ENCODE assay signal across 1 cellular context in the genomic region with DNA sequence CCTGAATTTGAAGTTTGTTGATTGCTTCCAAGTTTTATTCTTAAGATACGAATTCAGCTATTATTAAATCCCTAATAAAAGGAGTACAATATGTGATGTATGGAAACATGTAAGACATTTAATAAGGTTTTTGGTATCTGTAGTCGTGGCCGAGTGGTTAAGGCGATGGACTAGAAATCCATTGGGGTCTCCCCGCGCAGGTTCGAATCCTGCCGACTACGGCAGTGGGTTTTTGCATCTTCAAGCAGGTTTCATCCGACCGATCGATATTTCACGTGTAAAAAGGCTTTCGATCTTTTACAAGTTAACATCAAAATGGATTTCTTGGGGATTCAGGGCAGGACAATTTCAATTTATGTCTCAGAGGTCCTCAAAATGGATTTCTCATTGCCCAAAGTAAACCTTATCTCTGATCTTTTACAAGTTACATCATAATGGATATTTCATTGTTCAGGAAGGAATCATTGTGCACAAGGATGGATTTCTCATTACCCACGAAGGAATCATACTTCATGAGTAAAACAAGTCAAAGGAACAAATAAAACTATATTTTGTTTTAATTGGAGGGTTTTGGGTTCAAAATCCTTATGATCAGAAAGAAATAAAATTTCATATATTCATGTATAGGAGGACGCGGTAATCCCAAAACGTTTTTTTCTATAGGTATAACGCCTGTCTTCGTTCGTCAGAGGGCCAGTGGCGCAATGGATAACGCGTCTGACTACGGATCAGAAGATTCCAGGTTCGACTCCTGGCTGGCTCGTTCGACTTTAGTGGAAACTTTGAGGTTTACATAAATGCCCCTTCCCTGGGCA.
TF ChIP-seq lines count a peak whose summit lies in the region.

No MANE protein-coding gene starts in this region.

TF ChIP-seq in HepG2, 621 proteins besides CTCF, POLR2A, EP300 and RAD21 (continued from another document and continues in another):
- TF ChIP-seq KAT2B (IDR thresholded peaks at IDR 0.05; ENCODE audit: borderline replicate concordance, low read depth, low read length) = peak; percentile 78
- TF ChIP-seq MXD4 (CRISPR knock-in tag; IDR thresholded peaks at IDR 0.05) = no peak
- TF ChIP-seq RCOR2 (CRISPR knock-in tag; IDR thresholded peaks at IDR 0.05) = 0 out of 2 replicates have a peak, but pooled peaks have one; percentile 57
- no peak for TF ChIP-seq ZNF776 (CRISPR knock-in tag; IDR thresholded peaks at IDR 0.05)
- TF ChIP-seq BCL6 (CRISPR knock-in tag; IDR thresholded peaks at IDR 0.05) = peak; percentile 57; the same call in 1 of the 2 replicates
- TF ChIP-seq MIXL1 (CRISPR knock-in tag; IDR thresholded peaks at IDR 0.05) = peak; percentile 61
- peak; percentile 78; the same call in 1 of the 2 replicates for TF ChIP-seq ZNF335 (CRISPR knock-in tag; IDR thresholded peaks at IDR 0.05)
- TF ChIP-seq, protein P1, sequence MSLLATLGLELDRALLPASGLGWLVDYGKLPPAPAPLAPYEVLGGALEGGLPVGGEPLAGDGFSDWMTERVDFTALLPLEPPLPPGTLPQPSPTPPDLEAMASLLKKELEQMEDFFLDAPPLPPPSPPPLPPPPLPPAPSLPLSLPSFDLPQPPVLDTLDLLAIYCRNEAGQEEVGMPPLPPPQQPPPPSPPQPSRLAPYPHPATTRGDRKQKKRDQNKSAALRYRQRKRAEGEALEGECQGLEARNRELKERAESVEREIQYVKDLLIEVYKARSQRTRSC (CRISPR knock-in tag; IDR thresholded peaks at IDR 0.05; ENCODE audit: low read depth) = 0 out of 2 replicates have a peak, but pooled peaks have one; percentile 57
- peak; percentile 81; the same call in 1 of the 2 replicates for TF ChIP-seq ZMYM2 (CRISPR knock-in tag; IDR thresholded peaks at IDR 0.05)
- TF ChIP-seq ZNF343 (CRISPR knock-in tag; IDR thresholded peaks at IDR 0.05) = 0 out of 2 replicates have a peak, but pooled peaks have one; percentile 52
- no peak for TF ChIP-seq ZNF572 (CRISPR knock-in tag; IDR thresholded peaks at IDR 0.05)
- 0 out of 2 replicates have a peak, but pooled peaks have one; percentile 53 for TF ChIP-seq ATF7-NPFF (CRISPR knock-in tag; IDR thresholded peaks at IDR 0.05; ENCODE audit: low read depth)
- TF ChIP-seq ZBTB7B (CRISPR knock-in tag; IDR thresholded peaks at IDR 0.05) = peak; percentile 89
- TF ChIP-seq, protein P2, sequence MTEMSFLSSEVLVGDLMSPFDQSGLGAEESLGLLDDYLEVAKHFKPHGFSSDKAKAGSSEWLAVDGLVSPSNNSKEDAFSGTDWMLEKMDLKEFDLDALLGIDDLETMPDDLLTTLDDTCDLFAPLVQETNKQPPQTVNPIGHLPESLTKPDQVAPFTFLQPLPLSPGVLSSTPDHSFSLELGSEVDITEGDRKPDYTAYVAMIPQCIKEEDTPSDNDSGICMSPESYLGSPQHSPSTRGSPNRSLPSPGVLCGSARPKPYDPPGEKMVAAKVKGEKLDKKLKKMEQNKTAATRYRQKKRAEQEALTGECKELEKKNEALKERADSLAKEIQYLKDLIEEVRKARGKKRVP (CRISPR knock-in tag; IDR thresholded peaks at IDR 0.05) = peak in 1 of 2 experiments; percentile 84; a peak in 1 of 4 replicates
- TF ChIP-seq TFE3 (CRISPR knock-in tag; IDR thresholded peaks at IDR 0.05) = peak; percentile 19; the same call in 1 of the 2 replicates
- TF ChIP-seq, protein P3, sequence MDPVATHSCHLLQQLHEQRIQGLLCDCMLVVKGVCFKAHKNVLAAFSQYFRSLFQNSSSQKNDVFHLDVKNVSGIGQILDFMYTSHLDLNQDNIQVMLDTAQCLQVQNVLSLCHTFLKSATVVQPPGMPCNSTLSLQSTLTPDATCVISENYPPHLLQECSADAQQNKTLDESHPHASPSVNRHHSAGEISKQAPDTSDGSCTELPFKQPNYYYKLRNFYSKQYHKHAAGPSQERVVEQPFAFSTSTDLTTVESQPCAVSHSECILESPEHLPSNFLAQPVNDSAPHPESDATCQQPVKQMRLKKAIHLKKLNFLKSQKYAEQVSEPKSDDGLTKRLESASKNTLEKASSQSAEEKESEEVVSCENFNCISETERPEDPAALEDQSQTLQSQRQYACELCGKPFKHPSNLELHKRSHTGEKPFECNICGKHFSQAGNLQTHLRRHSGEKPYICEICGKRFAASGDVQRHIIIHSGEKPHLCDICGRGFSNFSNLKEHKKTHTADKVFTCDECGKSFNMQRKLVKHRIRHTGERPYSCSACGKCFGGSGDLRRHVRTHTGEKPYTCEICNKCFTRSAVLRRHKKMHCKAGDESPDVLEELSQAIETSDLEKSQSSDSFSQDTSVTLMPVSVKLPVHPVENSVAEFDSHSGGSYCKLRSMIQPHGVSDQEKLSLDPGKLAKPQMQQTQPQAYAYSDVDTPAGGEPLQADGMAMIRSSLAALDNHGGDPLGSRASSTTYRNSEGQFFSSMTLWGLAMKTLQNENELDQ (CRISPR knock-in tag; IDR thresholded peaks at IDR 0.05; ENCODE audit: borderline replicate concordance) = no peak
- peak; percentile 61 for TF ChIP-seq GATAD2A (CRISPR knock-in tag; IDR thresholded peaks at IDR 0.05)
- TF ChIP-seq CREM (IDR thresholded peaks at IDR 0.05) = peak; percentile 62
- no peak for TF ChIP-seq CREM (CRISPR knock-in tag; IDR thresholded peaks at IDR 0.05)
- peak; percentile 78 for TF ChIP-seq ZNF331 (CRISPR knock-in tag; IDR thresholded peaks at IDR 0.05)
- TF ChIP-seq FOXP1 (IDR thresholded peaks at IDR 0.05) = no peak
- peak; percentile 21; the same call in 1 of the 2 replicates for TF ChIP-seq FOXP1 (CRISPR knock-in tag; IDR thresholded peaks at IDR 0.05)
- TF ChIP-seq JARID2 (CRISPR knock-in tag; IDR thresholded peaks at IDR 0.05; ENCODE audit: insufficient replicate concordance) = no peak
- TF ChIP-seq ZNF850 (CRISPR knock-in tag; conservative IDR thresholded peaks at IDR 0.05) = no peak
- peak; percentile 67; the same call in 1 of the 2 replicates for TF ChIP-seq PITX1 (CRISPR knock-in tag; IDR thresholded peaks at IDR 0.05)
- peak; percentile 100 for TF ChIP-seq ONECUT2 (CRISPR knock-in tag; IDR thresholded peaks at IDR 0.05)
- TF ChIP-seq, protein P4, sequence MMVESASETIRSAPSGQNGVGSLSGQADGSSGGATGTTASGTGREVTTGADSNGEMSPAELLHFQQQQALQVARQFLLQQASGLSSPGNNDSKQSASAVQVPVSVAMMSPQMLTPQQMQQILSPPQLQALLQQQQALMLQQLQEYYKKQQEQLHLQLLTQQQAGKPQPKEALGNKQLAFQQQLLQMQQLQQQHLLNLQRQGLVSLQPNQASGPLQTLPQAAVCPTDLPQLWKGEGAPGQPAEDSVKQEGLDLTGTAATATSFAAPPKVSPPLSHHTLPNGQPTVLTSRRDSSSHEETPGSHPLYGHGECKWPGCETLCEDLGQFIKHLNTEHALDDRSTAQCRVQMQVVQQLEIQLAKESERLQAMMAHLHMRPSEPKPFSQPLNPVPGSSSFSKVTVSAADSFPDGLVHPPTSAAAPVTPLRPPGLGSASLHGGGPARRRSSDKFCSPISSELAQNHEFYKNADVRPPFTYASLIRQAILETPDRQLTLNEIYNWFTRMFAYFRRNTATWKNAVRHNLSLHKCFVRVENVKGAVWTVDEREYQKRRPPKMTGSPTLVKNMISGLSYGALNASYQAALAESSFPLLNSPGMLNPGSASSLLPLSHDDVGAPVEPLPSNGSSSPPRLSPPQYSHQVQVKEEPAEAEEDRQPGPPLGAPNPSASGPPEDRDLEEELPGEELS (CRISPR knock-in tag; IDR thresholded peaks at IDR 0.05) = no peak
- TF ChIP-seq, protein P5, sequence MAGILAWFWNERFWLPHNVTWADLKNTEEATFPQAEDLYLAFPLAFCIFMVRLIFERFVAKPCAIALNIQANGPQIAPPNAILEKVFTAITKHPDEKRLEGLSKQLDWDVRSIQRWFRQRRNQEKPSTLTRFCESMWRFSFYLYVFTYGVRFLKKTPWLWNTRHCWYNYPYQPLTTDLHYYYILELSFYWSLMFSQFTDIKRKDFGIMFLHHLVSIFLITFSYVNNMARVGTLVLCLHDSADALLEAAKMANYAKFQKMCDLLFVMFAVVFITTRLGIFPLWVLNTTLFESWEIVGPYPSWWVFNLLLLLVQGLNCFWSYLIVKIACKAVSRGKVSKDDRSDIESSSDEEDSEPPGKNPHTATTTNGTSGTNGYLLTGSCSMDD (CRISPR knock-in tag; IDR thresholded peaks at IDR 0.05) = no peak
- TF ChIP-seq, protein P6, sequence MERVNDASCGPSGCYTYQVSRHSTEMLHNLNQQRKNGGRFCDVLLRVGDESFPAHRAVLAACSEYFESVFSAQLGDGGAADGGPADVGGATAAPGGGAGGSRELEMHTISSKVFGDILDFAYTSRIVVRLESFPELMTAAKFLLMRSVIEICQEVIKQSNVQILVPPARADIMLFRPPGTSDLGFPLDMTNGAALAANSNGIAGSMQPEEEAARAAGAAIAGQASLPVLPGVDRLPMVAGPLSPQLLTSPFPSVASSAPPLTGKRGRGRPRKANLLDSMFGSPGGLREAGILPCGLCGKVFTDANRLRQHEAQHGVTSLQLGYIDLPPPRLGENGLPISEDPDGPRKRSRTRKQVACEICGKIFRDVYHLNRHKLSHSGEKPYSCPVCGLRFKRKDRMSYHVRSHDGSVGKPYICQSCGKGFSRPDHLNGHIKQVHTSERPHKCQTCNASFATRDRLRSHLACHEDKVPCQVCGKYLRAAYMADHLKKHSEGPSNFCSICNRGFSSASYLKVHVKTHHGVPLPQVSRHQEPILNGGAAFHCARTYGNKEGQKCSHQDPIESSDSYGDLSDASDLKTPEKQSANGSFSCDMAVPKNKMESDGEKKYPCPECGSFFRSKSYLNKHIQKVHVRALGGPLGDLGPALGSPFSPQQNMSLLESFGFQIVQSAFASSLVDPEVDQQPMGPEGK (CRISPR knock-in tag; IDR thresholded peaks at IDR 0.05) = peak; percentile 37; the same call in 1 of the 2 replicates
- no peak for TF ChIP-seq GATA4 (IDR thresholded peaks at IDR 0.05; ENCODE audit: borderline replicate concordance, low read depth)
- peak; percentile 49 for TF ChIP-seq XRCC5 (optimal IDR thresholded peaks at IDR 0.05; ENCODE audit: low read length)
- TF ChIP-seq, protein P7, sequence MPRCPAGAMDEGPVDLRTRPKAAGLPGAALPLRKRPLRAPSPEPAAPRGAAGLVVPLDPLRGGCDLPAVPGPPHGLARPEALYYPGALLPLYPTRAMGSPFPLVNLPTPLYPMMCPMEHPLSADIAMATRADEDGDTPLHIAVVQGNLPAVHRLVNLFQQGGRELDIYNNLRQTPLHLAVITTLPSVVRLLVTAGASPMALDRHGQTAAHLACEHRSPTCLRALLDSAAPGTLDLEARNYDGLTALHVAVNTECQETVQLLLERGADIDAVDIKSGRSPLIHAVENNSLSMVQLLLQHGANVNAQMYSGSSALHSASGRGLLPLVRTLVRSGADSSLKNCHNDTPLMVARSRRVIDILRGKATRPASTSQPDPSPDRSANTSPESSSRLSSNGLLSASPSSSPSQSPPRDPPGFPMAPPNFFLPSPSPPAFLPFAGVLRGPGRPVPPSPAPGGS (CRISPR knock-in tag; IDR thresholded peaks at IDR 0.05) = no peak
- no peak for TF ChIP-seq RXRA (CRISPR knock-in tag; IDR thresholded peaks at IDR 0.05)
- no peak for TF ChIP-seq MTA1 (CRISPR knock-in tag; IDR thresholded peaks at IDR 0.05; ENCODE audit: borderline replicate concordance)
- TF ChIP-seq DNMT3B (CRISPR knock-in tag; conservative IDR thresholded peaks at IDR 0.05) = peak; percentile 78; the same call in 1 of the 2 replicates
- peak; percentile 27; the same call in 1 of the 2 replicates for TF ChIP-seq ZFY (CRISPR knock-in tag; IDR thresholded peaks at IDR 0.05)
- 0 out of 2 replicates have a peak, but pooled peaks have one; percentile 31 for TF ChIP-seq ZNF710 (CRISPR knock-in tag; IDR thresholded peaks at IDR 0.05; ENCODE audit: borderline replicate concordance)
- TF ChIP-seq ZNF124 (CRISPR knock-in tag; IDR thresholded peaks at IDR 0.05) = peak; percentile 65
- no peak for TF ChIP-seq SPEN (CRISPR knock-in tag; IDR thresholded peaks at IDR 0.05; ENCODE audit: low read depth)
- no peak for TF ChIP-seq ZC3H13 (CRISPR knock-in tag; IDR thresholded peaks at IDR 0.05)
- TF ChIP-seq HHEX (CRISPR knock-in tag; IDR thresholded peaks at IDR 0.05) = no peak
- peak; percentile 99 for TF ChIP-seq ZNF24 (IDR thresholded peaks at IDR 0.05)
- TF ChIP-seq RELA (CRISPR knock-in tag; IDR thresholded peaks at IDR 0.05) = 0 out of 2 replicates have a peak, but pooled peaks have one; percentile 49
- TF ChIP-seq RARA (CRISPR knock-in tag; IDR thresholded peaks at IDR 0.05) = 0 out of 2 replicates have a peak, but pooled peaks have one; percentile 5
- TF ChIP-seq IRF2 (CRISPR knock-in tag; IDR thresholded peaks at IDR 0.05) = peak; percentile 67; the same call in 1 of the 2 replicates
- peak; percentile 96; the same call in 1 of the 2 replicates for TF ChIP-seq GTF3A (CRISPR knock-in tag; conservative IDR thresholded peaks at IDR 0.05)
- 0 out of 2 replicates have a peak, but pooled peaks have one; percentile 39 for TF ChIP-seq KMT2B (CRISPR knock-in tag; IDR thresholded peaks at IDR 0.05)
- 0 out of 2 replicates have a peak, but pooled peaks have one; percentile 44 for TF ChIP-seq ZSCAN20 (CRISPR knock-in tag; IDR thresholded peaks at IDR 0.05; ENCODE audit: borderline replicate concordance)
- no peak for TF ChIP-seq ZNF713 (CRISPR knock-in tag; IDR thresholded peaks at IDR 0.05)
- TF ChIP-seq KLF9 (CRISPR knock-in tag; IDR thresholded peaks at IDR 0.05; ENCODE audit: low read depth) = peak; percentile 57
- TF ChIP-seq ZNF350 (CRISPR knock-in tag; IDR thresholded peaks at IDR 0.05; ENCODE audit: borderline replicate concordance, low read depth) = peak; percentile 55; the same call in 1 of the 2 replicates
- TF ChIP-seq, protein P8, sequence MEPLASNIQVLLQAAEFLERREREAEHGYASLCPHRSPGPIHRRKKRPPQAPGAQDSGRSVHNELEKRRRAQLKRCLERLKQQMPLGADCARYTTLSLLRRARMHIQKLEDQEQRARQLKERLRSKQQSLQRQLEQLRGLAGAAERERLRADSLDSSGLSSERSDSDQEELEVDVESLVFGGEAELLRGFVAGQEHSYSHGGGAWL (CRISPR knock-in tag; IDR thresholded peaks at IDR 0.05) = no peak
